1 cellular context compared by ENCODE assay signal in the genomic region with DNA sequence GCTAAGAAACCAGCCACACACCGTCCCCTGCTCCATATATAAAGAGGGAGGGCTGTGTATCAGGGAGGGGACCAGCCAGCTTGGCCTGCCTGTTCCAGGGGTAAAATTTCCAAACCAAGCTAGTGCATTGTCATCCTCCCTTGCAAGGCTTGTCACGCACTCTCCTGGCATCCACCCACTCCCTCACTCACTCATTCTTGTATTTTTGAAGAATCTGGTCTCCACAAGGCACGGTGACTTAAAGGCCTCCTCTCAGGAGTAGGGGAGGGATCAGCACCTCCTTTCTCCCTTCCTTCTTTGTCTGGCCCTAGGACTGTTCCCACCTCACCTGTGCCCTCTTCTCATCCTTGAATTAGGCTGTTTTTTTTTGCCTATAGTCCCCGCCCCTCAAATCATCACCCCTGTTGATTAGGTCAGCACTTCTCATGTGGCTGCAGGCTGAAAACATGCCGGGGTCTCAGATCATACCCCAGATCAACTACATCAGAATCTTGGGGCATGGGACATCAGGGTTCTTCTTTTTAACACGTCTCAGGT.
TF ChIP-seq lines count a peak whose summit lies in the region.

No MANE protein-coding gene starts in this region.

TF ChIP-seq in HepG2, 621 proteins besides CTCF, POLR2A, EP300 and RAD21 (continued from another document):
- TF ChIP-seq, protein P1, sequence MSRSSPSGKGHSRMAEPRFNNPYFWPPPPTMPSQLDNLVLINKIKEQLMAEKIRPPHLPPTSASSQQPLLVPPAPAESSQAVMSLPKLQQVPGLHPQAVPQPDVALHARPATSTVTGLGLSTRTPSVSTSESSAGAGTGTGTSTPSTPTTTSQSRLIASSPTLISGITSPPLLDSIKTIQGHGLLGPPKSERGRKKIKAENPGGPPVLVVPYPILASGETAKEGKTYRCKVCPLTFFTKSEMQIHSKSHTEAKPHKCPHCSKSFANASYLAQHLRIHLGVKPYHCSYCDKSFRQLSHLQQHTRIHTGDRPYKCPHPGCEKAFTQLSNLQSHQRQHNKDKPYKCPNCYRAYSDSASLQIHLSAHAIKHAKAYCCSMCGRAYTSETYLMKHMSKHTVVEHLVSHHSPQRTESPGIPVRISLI (CRISPR knock-in tag; IDR thresholded peaks at IDR 0.05; ENCODE audit: borderline replicate concordance): peak; percentile 60; the same call in 1 of the 2 replicates
- TF ChIP-seq HES4 (CRISPR knock-in tag; IDR thresholded peaks at IDR 0.05; ENCODE audit: borderline replicate concordance) (no peak), ZNF546 (CRISPR knock-in tag; conservative IDR thresholded peaks at IDR 0.05) (0 out of 2 replicates have a peak, but pooled peaks have one; percentile 40), SSRP1 (CRISPR knock-in tag; IDR thresholded peaks at IDR 0.05) (no peak), ZNF883 (CRISPR knock-in tag; IDR thresholded peaks at IDR 0.05; ENCODE audit: not compliant biosample characterization) (peak; percentile 55), EHMT2 (IDR thresholded peaks at IDR 0.05; ENCODE audit: borderline replicate concordance, low read depth, low read length) (0 out of 2 replicates have a peak, but pooled peaks have one; percentile 38), ZNF713 (CRISPR knock-in tag; IDR thresholded peaks at IDR 0.05) (0 out of 2 replicates have a peak, but pooled peaks have one; percentile 6), EED (CRISPR knock-in tag; IDR thresholded peaks at IDR 0.05) (no peak), ZNF121 (CRISPR knock-in tag; IDR thresholded peaks at IDR 0.05) (0 out of 2 replicates have a peak, but pooled peaks have one; percentile 13), YEATS2 (CRISPR knock-in tag; IDR thresholded peaks at IDR 0.05; ENCODE audit: borderline replicate concordance) (no peak), ZSCAN29 (CRISPR knock-in tag; conservative IDR thresholded peaks at IDR 0.05) (0 out of 2 replicates have a peak, but pooled peaks have one; percentile 37), JARID2 (CRISPR knock-in tag; IDR thresholded peaks at IDR 0.05; ENCODE audit: insufficient replicate concordance) (no peak), ZNF737 (CRISPR knock-in tag; IDR thresholded peaks at IDR 0.05; ENCODE audit: borderline replicate concordance) (0 out of 2 replicates have a peak, but pooled peaks have one; percentile 7), ZNF761 (CRISPR knock-in tag; conservative IDR thresholded peaks at IDR 0.05) (peak; percentile 34; the same call in 1 of the 2 replicates), GABPA (IDR thresholded peaks at IDR 0.05; ENCODE audit: low read depth, low read length) (no peak), GABPA (CRISPR knock-in tag; IDR thresholded peaks at IDR 0.05; ENCODE audit: low read depth) (0 out of 2 replicates have a peak, but pooled peaks have one; percentile 1), ZNF556 (CRISPR knock-in tag; IDR thresholded peaks at IDR 0.05; ENCODE audit: borderline replicate concordance) (0 out of 2 replicates have a peak, but pooled peaks have one; percentile 32), FOXC1 (CRISPR knock-in tag; IDR thresholded peaks at IDR 0.05; ENCODE audit: borderline replicate concordance) (peak; percentile 29; the same call in 1 of the 2 replicates)
- TF ChIP-seq, protein P2, sequence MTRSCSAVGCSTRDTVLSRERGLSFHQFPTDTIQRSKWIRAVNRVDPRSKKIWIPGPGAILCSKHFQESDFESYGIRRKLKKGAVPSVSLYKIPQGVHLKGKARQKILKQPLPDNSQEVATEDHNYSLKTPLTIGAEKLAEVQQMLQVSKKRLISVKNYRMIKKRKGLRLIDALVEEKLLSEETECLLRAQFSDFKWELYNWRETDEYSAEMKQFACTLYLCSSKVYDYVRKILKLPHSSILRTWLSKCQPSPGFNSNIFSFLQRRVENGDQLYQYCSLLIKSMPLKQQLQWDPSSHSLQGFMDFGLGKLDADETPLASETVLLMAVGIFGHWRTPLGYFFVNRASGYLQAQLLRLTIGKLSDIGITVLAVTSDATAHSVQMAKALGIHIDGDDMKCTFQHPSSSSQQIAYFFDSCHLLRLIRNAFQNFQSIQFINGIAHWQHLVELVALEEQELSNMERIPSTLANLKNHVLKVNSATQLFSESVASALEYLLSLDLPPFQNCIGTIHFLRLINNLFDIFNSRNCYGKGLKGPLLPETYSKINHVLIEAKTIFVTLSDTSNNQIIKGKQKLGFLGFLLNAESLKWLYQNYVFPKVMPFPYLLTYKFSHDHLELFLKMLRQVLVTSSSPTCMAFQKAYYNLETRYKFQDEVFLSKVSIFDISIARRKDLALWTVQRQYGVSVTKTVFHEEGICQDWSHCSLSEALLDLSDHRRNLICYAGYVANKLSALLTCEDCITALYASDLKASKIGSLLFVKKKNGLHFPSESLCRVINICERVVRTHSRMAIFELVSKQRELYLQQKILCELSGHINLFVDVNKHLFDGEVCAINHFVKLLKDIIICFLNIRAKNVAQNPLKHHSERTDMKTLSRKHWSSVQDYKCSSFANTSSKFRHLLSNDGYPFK (CRISPR knock-in tag; IDR thresholded peaks at IDR 0.05; ENCODE audit: borderline replicate concordance): 0 out of 2 replicates have a peak, but pooled peaks have one; percentile 15
- TF ChIP-seq, protein P3, sequence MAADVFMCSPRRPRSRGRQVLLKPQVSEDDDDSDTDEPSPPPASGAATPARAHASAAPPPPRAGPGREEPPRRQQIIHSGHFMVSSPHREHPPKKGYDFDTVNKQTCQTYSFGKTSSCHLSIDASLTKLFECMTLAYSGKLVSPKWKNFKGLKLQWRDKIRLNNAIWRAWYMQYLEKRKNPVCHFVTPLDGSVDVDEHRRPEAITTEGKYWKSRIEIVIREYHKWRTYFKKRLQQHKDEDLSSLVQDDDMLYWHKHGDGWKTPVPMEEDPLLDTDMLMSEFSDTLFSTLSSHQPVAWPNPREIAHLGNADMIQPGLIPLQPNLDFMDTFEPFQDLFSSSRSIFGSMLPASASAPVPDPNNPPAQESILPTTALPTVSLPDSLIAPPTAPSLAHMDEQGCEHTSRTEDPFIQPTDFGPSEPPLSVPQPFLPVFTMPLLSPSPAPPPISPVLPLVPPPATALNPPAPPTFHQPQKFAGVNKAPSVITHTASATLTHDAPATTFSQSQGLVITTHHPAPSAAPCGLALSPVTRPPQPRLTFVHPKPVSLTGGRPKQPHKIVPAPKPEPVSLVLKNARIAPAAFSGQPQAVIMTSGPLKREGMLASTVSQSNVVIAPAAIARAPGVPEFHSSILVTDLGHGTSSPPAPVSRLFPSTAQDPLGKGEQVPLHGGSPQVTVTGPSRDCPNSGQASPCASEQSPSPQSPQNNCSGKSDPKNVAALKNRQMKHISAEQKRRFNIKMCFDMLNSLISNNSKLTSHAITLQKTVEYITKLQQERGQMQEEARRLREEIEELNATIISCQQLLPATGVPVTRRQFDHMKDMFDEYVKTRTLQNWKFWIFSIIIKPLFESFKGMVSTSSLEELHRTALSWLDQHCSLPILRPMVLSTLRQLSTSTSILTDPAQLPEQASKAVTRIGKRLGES (CRISPR knock-in tag; IDR thresholded peaks at IDR 0.05; ENCODE audit: borderline replicate concordance): no peak
- TF ChIP-seq, protein P4, sequence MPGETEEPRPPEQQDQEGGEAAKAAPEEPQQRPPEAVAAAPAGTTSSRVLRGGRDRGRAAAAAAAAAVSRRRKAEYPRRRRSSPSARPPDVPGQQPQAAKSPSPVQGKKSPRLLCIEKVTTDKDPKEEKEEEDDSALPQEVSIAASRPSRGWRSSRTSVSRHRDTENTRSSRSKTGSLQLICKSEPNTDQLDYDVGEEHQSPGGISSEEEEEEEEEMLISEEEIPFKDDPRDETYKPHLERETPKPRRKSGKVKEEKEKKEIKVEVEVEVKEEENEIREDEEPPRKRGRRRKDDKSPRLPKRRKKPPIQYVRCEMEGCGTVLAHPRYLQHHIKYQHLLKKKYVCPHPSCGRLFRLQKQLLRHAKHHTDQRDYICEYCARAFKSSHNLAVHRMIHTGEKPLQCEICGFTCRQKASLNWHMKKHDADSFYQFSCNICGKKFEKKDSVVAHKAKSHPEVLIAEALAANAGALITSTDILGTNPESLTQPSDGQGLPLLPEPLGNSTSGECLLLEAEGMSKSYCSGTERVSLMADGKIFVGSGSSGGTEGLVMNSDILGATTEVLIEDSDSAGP (CRISPR knock-in tag; IDR thresholded peaks at IDR 0.05; ENCODE audit: borderline replicate concordance): 0 out of 2 replicates have a peak, but pooled peaks have one; percentile 36
- TF ChIP-seq, protein P5, sequence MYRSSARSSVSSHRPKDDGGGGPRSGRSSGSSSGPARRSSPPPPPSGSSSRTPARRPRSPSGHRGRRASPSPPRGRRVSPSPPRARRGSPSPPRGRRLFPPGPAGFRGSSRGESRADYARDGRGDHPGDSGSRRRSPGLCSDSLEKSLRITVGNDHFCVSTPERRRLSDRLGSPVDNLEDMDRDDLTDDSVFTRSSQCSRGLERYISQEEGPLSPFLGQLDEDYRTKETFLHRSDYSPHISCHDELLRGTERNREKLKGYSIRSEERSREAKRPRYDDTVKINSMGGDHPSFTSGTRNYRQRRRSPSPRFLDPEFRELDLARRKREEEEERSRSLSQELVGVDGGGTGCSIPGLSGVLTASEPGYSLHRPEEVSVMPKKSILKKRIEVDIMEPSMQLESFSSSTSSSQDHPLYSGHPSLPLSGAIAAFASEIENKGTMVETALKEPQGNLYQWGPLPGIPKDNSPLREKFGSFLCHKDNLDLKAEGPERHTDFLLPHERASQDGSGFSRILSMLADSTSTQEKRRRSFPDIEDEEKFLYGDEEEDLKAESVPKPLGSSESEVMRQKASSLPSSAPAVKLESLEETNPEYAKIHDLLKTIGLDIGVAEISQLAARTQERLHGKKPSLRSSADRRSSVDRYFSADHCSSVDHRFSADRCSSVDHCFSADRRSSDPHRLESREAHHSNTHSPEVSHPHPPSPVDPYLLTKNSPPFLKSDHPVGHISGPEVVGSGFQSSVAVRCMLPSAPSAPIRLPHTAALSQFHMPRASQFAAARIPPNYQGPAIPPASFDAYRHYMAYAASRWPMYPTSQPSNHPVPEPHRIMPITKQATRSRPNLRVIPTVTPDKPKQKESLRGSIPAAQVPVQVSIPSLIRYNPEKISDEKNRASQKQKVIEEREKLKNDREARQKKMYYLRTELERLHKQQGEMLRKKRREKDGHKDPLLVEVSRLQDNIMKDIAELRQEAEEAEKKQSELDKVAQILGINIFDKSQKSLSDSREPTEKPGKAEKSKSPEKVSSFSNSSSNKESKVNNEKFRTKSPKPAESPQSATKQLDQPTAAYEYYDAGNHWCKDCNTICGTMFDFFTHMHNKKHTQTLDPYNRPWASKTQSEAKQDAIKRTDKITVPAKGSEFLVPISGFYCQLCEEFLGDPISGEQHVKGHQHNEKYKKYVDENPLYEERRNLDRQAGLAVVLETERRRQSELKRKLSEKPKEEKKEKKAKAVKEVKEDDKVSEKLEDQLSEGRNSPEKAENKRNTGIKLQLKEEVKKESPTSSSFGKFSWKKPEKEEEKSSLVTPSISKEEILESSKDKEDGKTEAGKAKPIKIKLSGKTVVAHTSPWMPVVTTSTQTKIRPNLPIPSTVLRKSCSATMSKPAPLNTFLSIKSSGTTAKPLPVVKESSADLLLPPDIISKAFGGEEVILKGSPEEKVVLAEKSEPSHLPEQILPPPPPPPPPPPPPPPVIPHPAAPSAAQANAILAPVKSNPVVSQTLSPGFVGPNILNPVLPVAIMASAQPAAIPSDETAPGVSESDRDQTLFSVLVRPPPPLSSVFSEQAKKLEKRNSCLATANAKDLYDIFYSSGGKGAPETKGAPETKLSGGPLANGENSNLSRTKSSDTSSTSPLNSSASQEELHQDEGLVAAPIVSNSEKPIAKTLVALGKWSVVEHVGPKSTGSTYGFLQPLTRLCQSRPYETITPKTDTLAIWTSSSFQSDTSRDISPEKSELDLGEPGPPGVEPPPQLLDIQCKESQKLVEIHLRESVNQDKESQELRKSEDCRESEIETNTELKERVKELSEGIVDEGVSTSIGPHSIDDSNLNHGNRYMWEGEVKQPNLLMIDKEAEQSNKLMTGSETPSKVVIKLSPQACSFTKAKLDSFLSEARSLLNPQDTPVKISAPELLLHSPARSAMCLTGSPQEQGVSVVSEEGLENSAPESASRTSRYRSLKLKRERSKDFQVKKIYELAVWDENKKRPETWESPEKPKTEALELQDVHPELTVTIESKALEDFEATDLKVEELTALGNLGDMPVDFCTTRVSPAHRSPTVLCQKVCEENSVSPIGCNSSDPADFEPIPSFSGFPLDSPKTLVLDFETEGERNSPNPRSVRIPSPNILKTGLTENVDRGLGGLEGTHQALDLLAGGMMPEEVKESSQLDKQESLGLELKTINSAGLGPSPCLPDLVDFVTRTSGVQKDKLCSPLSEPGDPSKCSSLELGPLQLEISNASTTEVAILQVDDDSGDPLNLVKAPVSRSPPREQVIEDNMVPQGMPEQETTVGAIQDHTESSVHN (CRISPR knock-in tag; IDR thresholded peaks at IDR 0.05): peak; percentile 67; the same call in 1 of the 2 replicates
